ENCODE assay signal across 14 cellular contexts in genomic region chr22:17804331-17805080, GRCh38.
"Had no signal": no experiment of that assay in that cellular context is flagged by ENCODE, and none has a peak within 500 bp of the region (broad histone marks: within the 10 kb centered on the region; RNA-seq: fewer than 3 reads in every experiment).

No MANE protein-coding gene starts in this region.

- DNase-seq: activated CD4-positive, alpha-beta memory T cell treated with anti-CD3 and anti-CD28 coated beads for 36 hours; activated CD8-positive, alpha-beta memory T cell treated with anti-CD3 and anti-CD28 coated beads, Interleukin-2, amount 10 ng/mL, durations not matched to agents 7 days and 5 days; activated effector memory CD4-positive, alpha-beta T cell treated with Interleukin-2 at 50 U/mL for 16 hours; activated naive CD4-positive, alpha-beta T cell treated with anti-CD3 and anti-CD28 coated beads, Interleukin-2, amount 50 U/mL, for 16 hours; activated T-cell treated with anti-CD3 and anti-CD28 coated beads, Interleukin-2, amount 50 U/mL, for 1 hour; hippocampal formation; kidney glomerular epithelial cell; pancreas; spleen; T-helper 9 cell; tibial artery; uterus had no signal

- H3K9me3 Mint-ChIP-seq: activated CD4-positive, alpha-beta memory T cell treated with anti-CD3 and anti-CD28 coated beads for 36 hours had no signal

- H3K4me3 ChIP-seq: esophagus muscularis mucosa, pancreas, spleen, tibial artery, uterus had no signal

- H3K27ac Mint-ChIP-seq: activated CD4-positive, alpha-beta memory T cell treated with anti-CD3 and anti-CD28 coated beads for 36 hours; activated CD8-positive, alpha-beta memory T cell treated with anti-CD3 and anti-CD28 coated beads, Interleukin-2, amount 10 ng/mL, durations not matched to agents 7 days and 5 days had no signal

- ATAC-seq: activated CD8-positive, alpha-beta memory T cell treated with anti-CD3 and anti-CD28 coated beads, Interleukin-2, amount 10 ng/mL, durations not matched to agents 7 days and 5 days; pancreas; sciatic nerve had no signal

- H3K27ac ChIP-seq: esophagus muscularis mucosa, pancreas, spleen, tibial artery, uterus had no signal

- H3K9me3 ChIP-seq: esophagus muscularis mucosa, pancreas, spleen, tibial artery, uterus had no signal

- H3K36me3 ChIP-seq: uterus had no signal

- H3K27me3 ChIP-seq: esophagus muscularis mucosa, pancreas, spleen, tibial artery, uterus had no signal

- H3K4me3 Mint-ChIP-seq: activated CD4-positive, alpha-beta memory T cell treated with anti-CD3 and anti-CD28 coated beads for 36 hours; activated CD8-positive, alpha-beta memory T cell treated with anti-CD3 and anti-CD28 coated beads, Interleukin-2, amount 10 ng/mL, durations not matched to agents 7 days and 5 days had no signal

- H3K36me3 Mint-ChIP-seq: activated CD8-positive, alpha-beta memory T cell treated with anti-CD3 and anti-CD28 coated beads, Interleukin-2, amount 10 ng/mL, durations not matched to agents 7 days and 5 days had no signal

- H3K4me1 Mint-ChIP-seq: activated CD8-positive, alpha-beta memory T cell treated with anti-CD3 and anti-CD28 coated beads, Interleukin-2, amount 10 ng/mL, durations not matched to agents 7 days and 5 days had no signal

- H3K4me1 ChIP-seq: pancreas, tibial artery, uterus had no signal

- H3K27me3 Mint-ChIP-seq: activated CD4-positive, alpha-beta memory T cell treated with anti-CD3 and anti-CD28 coated beads for 36 hours; activated CD8-positive, alpha-beta memory T cell treated with anti-CD3 and anti-CD28 coated beads, Interleukin-2, amount 10 ng/mL, durations not matched to agents 7 days and 5 days had no signal
